ENCODE assay signal across 8 cellular contexts in genomic region chr19:17348700-17349099, GRCh38. TPM values are rescaled to one million over a fixed set of nuclear protein-coding genes. Genes with fewer than 3 reads are reported as not detected.
DNase-seq lines count a peak whose midpoint lies in the region; ATAC-seq, FAIRE-seq and TF ChIP-seq lines count a peak whose summit lies in the region.
"Had no signal": no experiment of that assay in that cellular context is flagged by ENCODE, and none has a peak within 500 bp of the region (broad histone marks: within the 10 kb centered on the region; RNA-seq: fewer than 3 reads in every experiment).

No MANE protein-coding gene starts in this region.

- H3K27me3 ChIP-seq in HUES48 (ENCODE audit: control insufficient read depth, insufficient read depth, low read length): no peaks in the 10 kb centered on the region
- no peaks in the 10 kb centered on the region for H3K27me3 ChIP-seq in astrocyte (ENCODE audit: insufficient read depth, low read length)
- no peaks in the 10 kb centered on the region for H3K27me3 ChIP-seq in thyroid gland

- H3K27me3 Mint-ChIP-seq in astrocyte (ENCODE audit: low read depth, unreplicated experiment): peaks cover 16% of the 10 kb centered on the region
- H3K27me3 Mint-ChIP-seq in effector memory CD8-positive, alpha-beta T cell: peaks cover 36 to 59% of the 10 kb centered on the region in 2 donors

- ATAC-seq in effector memory CD8-positive, alpha-beta T cell (replicated peaks): no peak

- peaks cover 4% of the 10 kb centered on the region for H3K9me3 Mint-ChIP-seq in astrocyte (ENCODE audit: unreplicated experiment)
- no peaks in the 10 kb centered on the region for H3K9me3 Mint-ChIP-seq in effector memory CD8-positive, alpha-beta T cell
- H3K9me3 Mint-ChIP-seq: activated CD4-positive, alpha-beta memory T cell treated with anti-CD3 and anti-CD28 coated beads, Interleukin-2, amount 10 ng/mL, durations not matched to agents 7 days and 5 days had no signal

- H3K4me1 Mint-ChIP-seq in astrocyte (ENCODE audit: low read depth, unreplicated experiment): peaks cover 9% of the 10 kb centered on the region
- H3K4me1 Mint-ChIP-seq in effector memory CD8-positive, alpha-beta T cell (ENCODE audit: low read depth in 2 of 2): peaks cover 5 to 9% of the 10 kb centered on the region in 2 donors

- no peak overlapping the region for H3K27ac Mint-ChIP-seq in astrocyte (ENCODE audit: unreplicated experiment)
- H3K27ac Mint-ChIP-seq in effector memory CD8-positive, alpha-beta T cell: no peak overlapping the region
- H3K27ac Mint-ChIP-seq: activated CD4-positive, alpha-beta memory T cell treated with anti-CD3 and anti-CD28 coated beads, Interleukin-2, amount 10 ng/mL, durations not matched to agents 7 days and 5 days had no signal

- H3K27ac ChIP-seq in HUES48 (ENCODE audit: low read depth, low read length): peak overlapping the region; percentile 84
- H3K27ac ChIP-seq in astrocyte (ENCODE audit: low read depth, low read length): no peak overlapping the region
- H3K27ac ChIP-seq in thyroid gland: peak overlapping the region in 2 of 3 donors; percentile 14 to 65

- H4K20me1 ChIP-seq in astrocyte (ENCODE audit: insufficient read depth, low read length): no peaks in the 10 kb centered on the region

- TF ChIP-seq POLR2A in thyroid gland (IDR thresholded peaks at IDR 0.05): no peak

- H3K79me2 ChIP-seq in astrocyte (ENCODE audit: insufficient read depth, low read length): no peaks in the 10 kb centered on the region

- DNase-seq in astrocyte (ENCODE audit: low read depth): peak; percentile 52
- peak; percentile 72 for DNase-seq in iPS-NIHi7 (ENCODE audit: extremely low spot score)
- peak in 1 of 2 donors; percentile 29 for DNase-seq in thyroid gland
- DNase-seq in middle frontal gyrus (ENCODE audit: extremely low spot score, low spot score): no peak
- DNase-seq in amniotic stem cell (lab: John Stamatoyannopoulos, UW): no peak
- DNase-seq in effector memory CD8-positive, alpha-beta T cell: no peak
- DNase-seq: activated CD4-positive, alpha-beta memory T cell treated with anti-CD3 and anti-CD28 coated beads, Interleukin-2, amount 10 ng/mL, durations not matched to agents 7 days and 5 days had no signal

- intact Hi-C loops in thyroid gland (cut with DNase I): loop anchor here (5.0 kb wide), 2 partner anchors 39 to 119 kb away; no protein-coding TSS in a partner anchor

- no peak for FAIRE-seq in astrocyte (lab: Jason Lieb, UNC)

- no peaks in the 10 kb centered on the region for H3K36me3 Mint-ChIP-seq in astrocyte (ENCODE audit: low read depth, unreplicated experiment)
- H3K36me3 Mint-ChIP-seq in effector memory CD8-positive, alpha-beta T cell (ENCODE audit: insufficient read depth): no peaks in the 10 kb centered on the region

- no peak for TF ChIP-seq CTCF in astrocyte (IDR thresholded peaks at IDR 0.05; ENCODE audit: insufficient read depth, low read depth, low read length)
- no peak for TF ChIP-seq CTCF in thyroid gland (IDR thresholded peaks at IDR 0.05)

- H3K4me3 Mint-ChIP-seq in astrocyte (ENCODE audit: unreplicated experiment): peak overlapping the region; percentile 45
- H3K4me3 Mint-ChIP-seq in effector memory CD8-positive, alpha-beta T cell: no peak overlapping the region
- H3K4me3 Mint-ChIP-seq: activated CD4-positive, alpha-beta memory T cell treated with anti-CD3 and anti-CD28 coated beads, Interleukin-2, amount 10 ng/mL, durations not matched to agents 7 days and 5 days had no signal

- peak overlapping the region; percentile 91 for H2AFZ ChIP-seq in astrocyte (ENCODE audit: low read depth, low read length)

- H3K9me3 ChIP-seq in HUES48 (ENCODE audit: control insufficient read depth, insufficient read depth, low read length): no peaks in the 10 kb centered on the region
- no peaks in the 10 kb centered on the region for H3K9me3 ChIP-seq in astrocyte (ENCODE audit: insufficient read depth, low read depth, low read length)
- no peaks in the 10 kb centered on the region for H3K9me3 ChIP-seq in thyroid gland

- H3K9ac ChIP-seq in HUES48 (ENCODE audit: low read depth, low read length): peak overlapping the region; percentile 50; the same call in 1 of the 2 replicates
- peak overlapping the region; percentile 50 for H3K9ac ChIP-seq in astrocyte (ENCODE audit: low read length)

- peak overlapping the region; percentile 80 for H3K4me2 ChIP-seq in astrocyte (ENCODE audit: low read length)

- H3K4me1 ChIP-seq in HUES48 (ENCODE audit: control insufficient read depth, insufficient read depth, low read length) (peaks cover 4% of the 10 kb centered on the region; the same call in 1 of the 2 replicates), astrocyte (ENCODE audit: insufficient read depth, low read length) (peaks cover 8% of the 10 kb centered on the region), thyroid gland (peaks cover 0 to 26% of the 10 kb centered on the region in 2 donors)

- H3K36me3 ChIP-seq in HUES48 (ENCODE audit: control insufficient read depth, insufficient read depth, low read length) (no peaks in the 10 kb centered on the region), astrocyte (ENCODE audit: insufficient read depth, low read length) (no peaks in the 10 kb centered on the region), thyroid gland (no peaks in the 10 kb centered on the region)

- H3K4me3 ChIP-seq in HUES48 (ENCODE audit: low read depth, low read length) (peak overlapping the region; percentile 36; the same call in 1 of the 2 replicates), astrocyte (ENCODE audit: insufficient read depth, low read depth, low read length) (peak overlapping the region; percentile 39), thyroid gland (replicated peaks in 1 of 3) (no peak overlapping the region)

- 4 to 9% methylated on average over 12 of the region's 12 CpGs for WGBS in thyroid gland, 2 donors

RNA-seq across cellular contexts. Expression of gene GTPBP3, which starts 11.3 kb away (rescaled TPM):
- total RNA-seq in astrocyte: 21.4 and 21.7 TPM in 2 replicates
- 10 to 100 TPM; 17.7 to 21.8 (median 19.6) TPM for total RNA-seq in thyroid gland

RNA-seq across cellular contexts. Expression of gene ANO8, which starts 14.0 kb away (rescaled TPM):
- total RNA-seq in astrocyte: 8.1 and 9.0 TPM in 2 replicates
- 10 to 100 TPM in 1 of 4 donors, 1 to 10 TPM in 3; 5.0 to 10.9 (median 5.9) TPM for total RNA-seq in thyroid gland

RNA-seq across cellular contexts. Expression of gene PLVAP, which starts 28.4 kb away (rescaled TPM):
- total RNA-seq in astrocyte (0.77 and 0.95 TPM in 2 replicates), thyroid gland (100 to 1,000 TPM; 103 to 322 (median 174) TPM)
- total RNA-seq: activated CD4-positive, alpha-beta memory T cell treated with anti-CD3 and anti-CD28 coated beads, Interleukin-2, amount 10 ng/mL, durations not matched to agents 7 days and 5 days had no signal

RNA-seq across cellular contexts. Expression of gene DDA1, which starts 39.3 kb away (rescaled TPM):
- total RNA-seq in astrocyte: 115 and 123 TPM in 2 replicates
- total RNA-seq in thyroid gland: 10 to 100 TPM; 14.5 to 40.4 (median 20.1) TPM

RNA-seq across cellular contexts. Expression of gene MRPL34, which starts 43.0 kb away (rescaled TPM):
- total RNA-seq in astrocyte (64.8 and 65.1 TPM in 2 replicates), thyroid gland (100 to 1,000 TPM in 3 of 4 donors, 10 to 100 TPM in 1; 95.8 to 311 (median 149) TPM)

Comparison
In these comparisons a context has a peak if more than half of its experiments do, and no peak if none do; other contexts are left out.
1. H3K4me3 ChIP-seq: peak in HUES48 (single experiment) and astrocyte (single experiment); none in thyroid gland (0 of 3).
2. DNase-seq: peak in astrocyte (single experiment) and iPS-NIHi7 (single experiment); none in middle frontal gyrus (single experiment), amniotic stem cell (single experiment) and effector memory CD8-positive, alpha-beta T cell (0 of 3).
3. RNA of gene PLVAP, which starts 28.4 kb away (total RNA-seq): 103 to 322 TPM in thyroid gland; 0.77 to 0.95 TPM in astrocyte; every median in the first group is over 10 times any median in the second.